In the genomic region with DNA sequence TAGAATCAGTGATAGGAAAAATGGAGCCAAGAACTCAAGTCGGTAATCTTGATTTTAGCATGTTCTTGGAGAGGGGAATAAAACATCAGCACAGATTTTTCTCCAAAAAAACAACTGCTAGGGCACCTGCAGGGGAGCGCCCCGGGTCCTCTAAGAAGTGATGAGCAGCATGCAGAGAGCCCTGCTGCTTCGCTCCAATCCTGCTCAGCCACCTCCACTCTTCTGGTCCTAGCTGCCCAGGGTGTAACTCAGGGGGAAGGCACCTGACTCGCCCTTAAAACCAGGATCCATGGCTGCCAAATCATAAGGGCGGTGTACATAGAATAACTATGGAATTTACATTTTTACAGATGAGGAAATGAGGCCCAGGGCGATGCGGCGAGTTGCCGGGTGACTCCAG, we compare ENCODE assay signal across 21 cellular contexts.
"Had no signal": no experiment of that assay in that cellular context is flagged by ENCODE, and none has a peak within 500 bp of the region (broad histone marks: within the 10 kb centered on the region; RNA-seq: fewer than 3 reads in every experiment).

No MANE protein-coding gene starts in this region.

- H3K36me3 ChIP-seq: MG63 had no signal

- H3K27ac ChIP-seq: RWPE1 had no signal

- H3K27me3 ChIP-seq: MG63 had no signal

- ATAC-seq: HepG2, Panc1, PC-3 had no signal

- DNase-seq: IMR-90, Karpas-422, KG1, MG63, NCI-H1092, NCI-H1105 treated with DMSO at 0.1 percent for 48 hours, NCI-H1417 treated with DMSO at 0.1 percent for 48 hours, NCI-H146, NCI-H1930, NCI-H2081, NCI-H2107, NCI-H2227 treated with DMSO at 0.1 percent for 48 hours, NCI-H524 treated with DMSO at 0.1 percent for 48 hours, NCI-H69, NCI-H774, PC-3, SHP77, SK-N-SH had no signal

- H3K9me3 ChIP-seq: MG63, SK-N-SH had no signal

- H3K4me3 ChIP-seq: MG63 had no signal
